ENCODE assay signal across 11 cellular contexts in genomic region chr10:62036186-62037081, GRCh38.
DNase-seq lines count a peak whose midpoint lies in the region; ATAC-seq and TF ChIP-seq lines count a peak whose summit lies in the region.
"Had no signal": no experiment of that assay in that cellular context is flagged by ENCODE, and none has a peak within 500 bp of the region (broad histone marks: within the 10 kb centered on the region; RNA-seq: fewer than 3 reads in every experiment).

No MANE protein-coding gene starts in this region.

- no peak for DNase-seq in activated CD4-positive, alpha-beta T cell treated with anti-CD3 and anti-CD28 coated beads, Interleukin-2, amount 10 ng/mL, durations not matched to agents 7 days and 5 days
- no peak for DNase-seq in activated CD4-positive, alpha-beta T cell treated with anti-CD3 and anti-CD28 coated beads, Interleukin-2, amount 50 U/mL, for 1 hour
- DNase-seq in Peyer's patch: no peak
- DNase-seq in fibroblast of lung (ENCODE audit: low read depth in 2 of 2): peak in 1 of 2 donors; percentile 72
- no peak for DNase-seq in stomach
- DNase-seq in AML-193 (lab: John Stamatoyannopoulos, UW): no peak
- DNase-seq in dedifferentiated amniotic fluid mesenchymal stem cell (ENCODE audit: extremely low spot score): no peak
- DNase-seq: C1 segment of cervical spinal cord, immature natural killer cell had no signal

- intact Hi-C loops in stomach (cut with DNase I; ENCODE audit: low total_unique reads): loop anchor here (5.0 kb wide), 1 partner anchor 211 kb away; no protein-coding TSS in a partner anchor

- no peak overlapping the region for H2AFZ ChIP-seq in fibroblast of lung (ENCODE audit: low read length)

- peak overlapping the region; percentile 70 for H3K27ac Mint-ChIP-seq in activated CD4-positive, alpha-beta T cell treated with anti-CD3 and anti-CD28 coated beads, Interleukin-2, amount 10 ng/mL, durations not matched to agents 7 days and 5 days

- H3K4me1 Mint-ChIP-seq in activated CD4-positive, alpha-beta T cell treated with anti-CD3 and anti-CD28 coated beads, Interleukin-2, amount 10 ng/mL, durations not matched to agents 7 days and 5 days: peaks cover 86% of the 10 kb centered on the region

- no peak overlapping the region for H3K4me3 Mint-ChIP-seq in activated CD4-positive, alpha-beta T cell treated with anti-CD3 and anti-CD28 coated beads, Interleukin-2, amount 10 ng/mL, durations not matched to agents 7 days and 5 days
- H3K4me3 Mint-ChIP-seq: central memory CD8-positive, alpha-beta T cell; immature natural killer cell had no signal

- H3K79me2 ChIP-seq in fibroblast of lung (ENCODE audit: control insufficient read depth, insufficient read depth, low read length): peaks cover 43% of the 10 kb centered on the region

- peaks cover 36% of the 10 kb centered on the region for H3K36me3 Mint-ChIP-seq in activated CD4-positive, alpha-beta T cell treated with anti-CD3 and anti-CD28 coated beads, Interleukin-2, amount 10 ng/mL, durations not matched to agents 7 days and 5 days (ENCODE audit: low read depth)

- TF ChIP-seq POLR2A in Peyer's patch (IDR thresholded peaks at IDR 0.05): no peak
- TF ChIP-seq POLR2A in stomach (IDR thresholded peaks at IDR 0.05): no peak

- peak overlapping the region; percentile 41 to 72 (median 61) for H3K27ac ChIP-seq in Peyer's patch
- H3K27ac ChIP-seq in fibroblast of lung (ENCODE audit: insufficient read depth, low read length): peak overlapping the region; percentile 33
- H3K27ac ChIP-seq in stomach: peak overlapping the region in 4 of 5 donors; percentile 61 to 76 (median 74)

- no peaks in the 10 kb centered on the region for H3K9me3 Mint-ChIP-seq in activated CD4-positive, alpha-beta T cell treated with anti-CD3 and anti-CD28 coated beads, Interleukin-2, amount 10 ng/mL, durations not matched to agents 7 days and 5 days
- H3K9me3 Mint-ChIP-seq: central memory CD8-positive, alpha-beta T cell; immature natural killer cell had no signal

- H3K4me3 ChIP-seq in Peyer's patch (no peak overlapping the region), fibroblast of lung (replicated peaks in 1 of 4; ENCODE audit: control extremely low read depth in 1 of 4, insufficient read depth in 1 of 4, low read depth in 3 of 4, low read length in 4 of 4) (no peak overlapping the region), stomach (no peak overlapping the region)

- H3K27me3 ChIP-seq in Peyer's patch (no peaks in the 10 kb centered on the region), fibroblast of lung (ENCODE audit: control insufficient read depth, insufficient read depth, low read length) (no peaks in the 10 kb centered on the region), stomach (no peaks in the 10 kb centered on the region)

- no peak for TF ChIP-seq EP300 in stomach (IDR thresholded peaks at IDR 0.05)

- no peaks in the 10 kb centered on the region for H3K36me3 ChIP-seq in Peyer's patch
- H3K36me3 ChIP-seq in fibroblast of lung (ENCODE audit: control insufficient read depth, insufficient read depth, low read length): no peaks in the 10 kb centered on the region
- H3K36me3 ChIP-seq in stomach: no peaks in the 10 kb centered on the region

- no peak overlapping the region for H3K4me2 ChIP-seq in fibroblast of lung (ENCODE audit: extremely low read depth, insufficient read depth, low read length)

- no peaks in the 10 kb centered on the region for H3K9me3 ChIP-seq in Peyer's patch
- no peaks in the 10 kb centered on the region for H3K9me3 ChIP-seq in fibroblast of lung (ENCODE audit: control insufficient read depth, insufficient read depth, low read depth, low read length)
- no peaks in the 10 kb centered on the region for H3K9me3 ChIP-seq in stomach

- TF ChIP-seq CTCF in Peyer's patch (IDR thresholded peaks at IDR 0.05) (no peak), fibroblast of lung (conservative IDR thresholded peaks at IDR 0.05 in 1 of 2, IDR thresholded peaks at IDR 0.05 in 1 of 2; ENCODE audit: low read depth in 1 of 2, low read length in 2 of 2) (no peak), stomach (IDR thresholded peaks at IDR 0.05) (no peak)

- POLR2A ChIA-PET in activated CD4-positive, alpha-beta T cell treated with anti-CD3 and anti-CD28 coated beads, Interleukin-2, amount 10 ng/mL, durations not matched to agents 7 days and 5 days (lab: Charles Lee): interaction anchor here (0.6 kb wide), 1 partner anchor 22 kb away, joined by 3 read pairs; no protein-coding TSS in a partner anchor

- no peak overlapping the region for H3K9ac ChIP-seq in fibroblast of lung (ENCODE audit: insufficient read depth, low read length)

- no peaks in the 10 kb centered on the region for H3K27me3 Mint-ChIP-seq in activated CD4-positive, alpha-beta T cell treated with anti-CD3 and anti-CD28 coated beads, Interleukin-2, amount 10 ng/mL, durations not matched to agents 7 days and 5 days
- H3K27me3 Mint-ChIP-seq: central memory CD8-positive, alpha-beta T cell had no signal

- H3K4me1 ChIP-seq in Peyer's patch: peaks cover 0 to 30% (median 15%) of the 10 kb centered on the region in 4 donors
- peaks cover 25% of the 10 kb centered on the region for H3K4me1 ChIP-seq in fibroblast of lung (ENCODE audit: control insufficient read depth, extremely low read depth, insufficient read depth, low read length)
- H3K4me1 ChIP-seq in stomach: peaks cover 22 to 62% (median 46%) of the 10 kb centered on the region in 4 donors

- no peak for ATAC-seq in HG02678 (IDR thresholded peaks at IDR 0.05; ENCODE audit: unreplicated experiment)

- WGBS in stomach, 5 donors: 59 to 73% (median 66%) methylated on average over 11 of the region's 11 CpGs

- CTCF ChIA-PET in activated CD4-positive, alpha-beta T cell treated with anti-CD3 and anti-CD28 coated beads, Interleukin-2, amount 10 ng/mL, durations not matched to agents 7 days and 5 days (lab: Charles Lee): interaction anchor here (0.6 to 13.0 kb wide), 7 partner anchors 11 to 245 kb away, joined by 3 to 164 read pairs (median 3); no protein-coding TSS in a partner anchor

- H4K20me1 ChIP-seq in fibroblast of lung (ENCODE audit: control insufficient read depth, extremely low read depth, insufficient read depth, low read length): no peaks in the 10 kb centered on the region
